8 cellular contexts compared by ENCODE assay signal in the genomic region with DNA sequence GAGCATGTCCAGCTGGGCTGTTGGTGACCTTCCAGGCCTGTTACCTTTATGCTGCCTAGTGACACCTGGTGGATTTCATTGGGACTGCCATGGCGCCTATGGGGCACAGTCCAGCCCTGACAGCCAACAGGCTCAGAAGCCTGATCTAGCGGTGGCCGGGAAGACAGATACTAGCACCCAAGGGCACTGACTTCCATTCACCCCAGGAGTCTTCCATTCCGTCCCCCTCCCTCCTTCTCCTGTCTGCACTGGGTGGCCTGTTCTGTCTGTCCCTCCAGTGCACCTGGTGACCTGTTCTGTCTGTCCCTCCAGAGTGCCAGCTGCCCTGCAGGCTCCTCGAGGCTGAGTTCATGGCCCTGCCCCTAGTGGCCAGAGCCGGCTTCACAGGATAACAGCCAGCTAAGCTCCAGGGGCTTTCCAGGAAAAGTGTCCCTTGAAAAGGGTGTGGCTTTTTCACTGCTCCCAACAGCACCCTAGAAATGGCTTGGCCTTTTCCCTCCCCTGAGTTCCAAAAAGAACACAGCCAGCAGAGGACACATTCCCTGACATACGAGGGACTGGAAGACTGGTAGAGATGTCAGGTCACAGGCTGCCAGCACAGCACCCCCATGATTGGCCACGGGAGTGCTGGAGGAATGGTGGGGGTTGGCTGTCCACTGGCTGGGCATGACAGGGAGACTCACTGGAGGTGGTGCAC. TPM values are rescaled to one million over a fixed set of nuclear protein-coding genes. Genes with fewer than 3 reads are reported as not detected.
DNase-seq lines count a peak whose midpoint lies in the region; ATAC-seq and TF ChIP-seq lines count a peak whose summit lies in the region.
"Not testable (repeated sequence)": the region's sequence is repeated elsewhere in the genome, so short reads cannot be mapped to it uniquely, and the experiment has no call there.

No MANE protein-coding gene starts in this region.

- not testable (repeated sequence) for H3K36me3 Mint-ChIP-seq in CD4-positive, alpha-beta T cell (ENCODE audit: low read depth); T-cell; activated naive CD8-positive, alpha-beta T cell; natural killer cell

- DNase-seq in CD4-positive, alpha-beta T cell = peak; percentile 40 to 70 (median 60)
- DNase-seq in T-cell = peak; percentile 30 to 78 (median 60)
- DNase-seq in glomerular endothelial cell (ENCODE audit: extremely low read depth, low read depth, low spot score) = peak; percentile 25
- peak; percentile 65 for DNase-seq in natural killer cell
- peak; percentile 17 to 37 for DNase-seq in stimulated activated CD8-positive, alpha-beta memory T cell treated with anti-CD3 and anti-CD28 coated beads, Interleukin-15, amount 100 ng/mL, for 4 hours (ENCODE audit: low read depth in 2 of 2)

- H3K9me3 ChIP-seq in CD4-positive, alpha-beta T cell (ENCODE audit: control insufficient read depth, low read length) = not testable (repeated sequence)

- intact Hi-C loops in CD4-positive, alpha-beta T cell (cut with DNase I, micrococcal nuclease) = loop anchor here in 1 of 2 experiments (10.0 kb wide), 1 partner anchor 66 kb away; no protein-coding TSS in a partner anchor
- intact Hi-C loops in natural killer cell (cut with micrococcal nuclease) = loop anchor here (10.0 kb wide), 3 partner anchors 76 to 476 kb away; partner anchors contain the start of gene GRAMD2A

- H3K4me1 Mint-ChIP-seq in CD4-positive, alpha-beta T cell (ENCODE audit: low read depth); T-cell; activated naive CD8-positive, alpha-beta T cell (ENCODE audit: low read depth); natural killer cell: not testable (repeated sequence)

- H3K27ac ChIP-seq in CD4-positive, alpha-beta T cell (ENCODE audit: low read depth, low read length) = not testable (repeated sequence)

- CTCF ChIA-PET in CD4-positive, alpha-beta T cell (lab: Charles Lee) = interaction anchor here (0.6 to 2.5 kb wide), 14 partner anchors 11 to 398 kb away, joined by 3 to 11 read pairs (median 4); partner anchors contain the start of genes BBS4, HEXA, HIGD2B and PARP6
- CTCF ChIA-PET in T-cell (lab: Charles Lee) = interaction anchor here in 1 of 2 donors (0.5 to 2.1 kb wide), 8 partner anchors 10 to 970 kb away, joined by 3 to 13 read pairs (median 4); partner anchors contain the start of genes BBS4 and HIGD2B

- not testable (repeated sequence) for H3K9me3 Mint-ChIP-seq in CD4-positive, alpha-beta T cell; T-cell; activated naive CD8-positive, alpha-beta T cell (ENCODE audit: low read depth); natural killer cell

- H3K27ac Mint-ChIP-seq in CD4-positive, alpha-beta T cell; activated naive CD8-positive, alpha-beta T cell; natural killer cell: not testable (repeated sequence)
- H3K27ac Mint-ChIP-seq in T-cell = peak overlapping the region in 1 of 2 donors; percentile 13

- peak; percentile 83 for TF ChIP-seq CTCF in CD4-positive, alpha-beta T cell (IDR thresholded peaks at IDR 0.05)
- peak; percentile 78 for TF ChIP-seq CTCF in natural killer cell (IDR thresholded peaks at IDR 0.05)

- POLR2A ChIA-PET in CD4-positive, alpha-beta T cell (lab: Charles Lee) = interaction anchor here (1.0 kb wide), 1 partner anchor 16 kb away, joined by 3 read pairs; the partner anchor contains the start of genes BBS4 and HIGD2B
- POLR2A ChIA-PET in T-cell (lab: Charles Lee) = not testable (repeated sequence)

- peak overlapping the region; percentile 70 for H3K4me3 Mint-ChIP-seq in CD4-positive, alpha-beta T cell
- H3K4me3 Mint-ChIP-seq in T-cell (peak overlapping the region; percentile 58 to 80 (median 60)), natural killer cell (peak overlapping the region; percentile 84)
- H3K4me3 Mint-ChIP-seq in activated naive CD8-positive, alpha-beta T cell = peak overlapping the region; percentile 80

- peak; percentile 95 for ATAC-seq in CD4-positive, alpha-beta T cell (ENCODE audit: poor library complexity)
- ATAC-seq in GM19452 (IDR thresholded peaks at IDR 0.05; ENCODE audit: unreplicated experiment) = peak; percentile 88
- ATAC-seq in HG03342 (IDR thresholded peaks at IDR 0.05; ENCODE audit: unreplicated experiment) = peak; percentile 80
- ATAC-seq in T-cell (replicated peaks in 1 of 4) = peak; percentile 93 to 95 (median 94)
- peak; percentile 94 to 96 (median 95) for ATAC-seq in natural killer cell

- H3K27me3 Mint-ChIP-seq in CD4-positive, alpha-beta T cell = peaks cover 11% of the 10 kb centered on the region
- H3K27me3 Mint-ChIP-seq in T-cell (peaks cover 3 to 19% of the 10 kb centered on the region in 2 donors), natural killer cell (ENCODE audit: low read depth in 2 of 2) (peaks cover 10 to 16% of the 10 kb centered on the region in 2 donors)
- H3K27me3 Mint-ChIP-seq in activated naive CD8-positive, alpha-beta T cell = not testable (repeated sequence)

- not testable (repeated sequence) for H3K27me3 ChIP-seq in CD4-positive, alpha-beta T cell (ENCODE audit: control insufficient read depth, insufficient read depth, low read length)

RNA-seq across cellular contexts. Expression of gene HIGD2B, which starts 15.2 kb away (rescaled TPM):
- under 1 TPM in 1 of 2 experiments, not detected in 1; 0.28 TPM for total RNA-seq in CD4-positive, alpha-beta T cell
- under 1 TPM in 2 of 5 donors, not detected in 3; 0.33 to 0.45 TPM for total RNA-seq in T-cell
- total RNA-seq in glomerular endothelial cell = not detected in 2 replicates
- total RNA-seq in natural killer cell = 1 to 10 TPM in 2 of 3 donors, under 1 TPM in 1; 0.88 to 1.8 (median 1.1) TPM

RNA-seq across cellular contexts. Expression of gene BBS4, which starts 15.2 kb away (rescaled TPM):
- total RNA-seq in CD4-positive, alpha-beta T cell = 10 to 100 TPM in 1 of 2 experiments, 1 to 10 TPM in 1; 8.6 to 12.8 TPM
- total RNA-seq in T-cell (10 to 100 TPM; 16.1 to 19.7 (median 16.6) TPM), glomerular endothelial cell (9.7 and 34.9 TPM in 2 replicates), natural killer cell (10 to 100 TPM; 24.7 to 37.2 (median 26.7) TPM)

RNA-seq across cellular contexts. Expression of gene GOLGA6B, which starts 16.3 kb away (rescaled TPM):
- under 1 TPM in 1 of 2 experiments, not detected in 1; 0.22 TPM for total RNA-seq in CD4-positive, alpha-beta T cell
- total RNA-seq in T-cell = under 1 TPM in 1 of 5 donors, not detected in 4; 0.47 TPM
- not detected in 2 replicates for total RNA-seq in glomerular endothelial cell
- 1 to 10 TPM in 1 of 3 donors, not detected in 2; 1.1 TPM for total RNA-seq in natural killer cell
